ENCODE assay signal across 9 cellular contexts in genomic region chr5:35518104-35518503, GRCh38.
DNase-seq lines count a peak whose midpoint lies in the region; ATAC-seq, FAIRE-seq and TF ChIP-seq lines count a peak whose summit lies in the region.
"Had no signal": no experiment of that assay in that cellular context is flagged by ENCODE, and none has a peak within 500 bp of the region (broad histone marks: within the 10 kb centered on the region; RNA-seq: fewer than 3 reads in every experiment).

No MANE protein-coding gene starts in this region.

- no peak for TF ChIP-seq POLR2A in GM12891 (IDR thresholded peaks at IDR 0.05; ENCODE audit: low read depth, low read length)

- ATAC-seq in GM21360 (IDR thresholded peaks at IDR 0.05; ENCODE audit: unreplicated experiment) (peak; percentile 93), HG03095 (IDR thresholded peaks at IDR 0.05; ENCODE audit: unreplicated experiment) (peak; percentile 93)

- FAIRE-seq in GM12891 (lab: Jason Lieb, UNC) (no peak), RCC 7860 (lab: Jason Lieb, UNC) (no peak)

- peak; percentile 2 for DNase-seq in GM12891 (ENCODE audit: insufficient read length, low spot score)
- peak; percentile 100 for DNase-seq in NOMO-1 treated with DMSO at 0.1 percent for 48 hours (lab: John Stamatoyannopoulos, UW; ENCODE audit: unreplicated experiment)
- DNase-seq in NCI-H345 treated with DMSO at 0.1 percent for 48 hours (lab: John Stamatoyannopoulos, UW; ENCODE audit: unreplicated experiment): no peak
- DNase-seq in RCC 7860 (ENCODE audit: low spot score): no peak
- DNase-seq in DMS79 (lab: John Stamatoyannopoulos, UW): no peak
- no peak for DNase-seq in NCI-H2196 treated with DMSO at 0.1 percent for 48 hours (lab: John Stamatoyannopoulos, UW; ENCODE audit: unreplicated experiment)
- DNase-seq: NCI-H748 treated with DMSO at 0.1 percent for 48 hours had no signal

TF ChIP-seq in GM12891, 5 proteins besides CTCF, POLR2A, EP300 and RAD21:
- no peak for TF ChIP-seq TAF1 (IDR thresholded peaks at IDR 0.05; ENCODE audit: low read depth, low read length)
- TF ChIP-seq SPI1 (IDR thresholded peaks at IDR 0.05; ENCODE audit: low read depth, low read length): peak; percentile 95
- no peak for TF ChIP-seq POLR2AphosphoS5 (IDR thresholded peaks at IDR 0.05; ENCODE audit: low read depth, low read length)

Comparison
In these comparisons a context has a peak if more than half of its experiments do, and no peak if none do; other contexts are left out.
1. DNase-seq: peak in GM12891 (single experiment) and NOMO-1 treated with DMSO at 0.1 percent for 48 hours (single experiment); none in NCI-H345 treated with DMSO at 0.1 percent for 48 hours (single experiment), RCC 7860 (single experiment), DMS79 (single experiment) and NCI-H2196 treated with DMSO at 0.1 percent for 48 hours (single experiment).